Comparison of ENCODE assay signal across 17 cellular contexts in the genomic region with DNA sequence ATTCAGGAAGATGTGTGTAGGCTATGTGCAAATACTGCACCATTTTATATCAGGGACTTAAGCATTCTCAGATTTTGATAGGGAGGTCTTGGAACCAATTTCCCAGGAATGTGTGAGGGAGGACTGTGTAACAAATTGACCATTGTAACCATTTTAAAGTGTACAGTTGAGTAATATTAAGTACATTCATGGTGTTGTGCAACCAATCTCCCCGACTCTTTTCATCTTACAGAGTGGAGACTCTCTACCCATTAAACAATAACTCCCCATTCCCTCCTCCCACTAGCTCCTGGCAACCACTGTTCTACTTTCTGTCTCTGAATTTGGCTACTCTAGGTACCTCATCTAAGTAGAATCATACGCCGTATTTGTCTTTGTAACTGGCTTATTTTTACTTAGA.
"Had no signal": no experiment of that assay in that cellular context is flagged by ENCODE, and none has a peak within 500 bp of the region (broad histone marks: within the 10 kb centered on the region; RNA-seq: fewer than 3 reads in every experiment).

No MANE protein-coding gene starts in this region.

- H3K9me3 Mint-ChIP-seq: activated CD4-positive, alpha-beta memory T cell treated with anti-CD3 and anti-CD28 coated beads, Interleukin-2, amount 10 ng/mL, durations not matched to agents 7 days and 5 days; activated T-cell treated with anti-CD3 and anti-CD28 coated beads, Interleukin-2, amount 50 U/mL, for 24 hours; nephron; stimulated activated memory B cell treated with anti-CD40 and anti-IgM and Interleukin-4, amounts not matched to agents 10 μg/mL and 1 μg/mL and 100 μg/mL, for 72 hours had no signal

- H3K9me3 ChIP-seq: gastroesophageal sphincter, heart right ventricle, left ventricle myocardium inferior, ovary had no signal

- H3K27ac Mint-ChIP-seq: activated CD4-positive, alpha-beta memory T cell treated with anti-CD3 and anti-CD28 coated beads, Interleukin-2, amount 10 ng/mL, durations not matched to agents 7 days and 5 days; activated CD4-positive, alpha-beta T cell treated with anti-CD3 and anti-CD28 coated beads for 36 hours; activated T-cell treated with anti-CD3 and anti-CD28 coated beads, Interleukin-2, amount 50 U/mL, for 24 hours; nephron; stimulated activated memory B cell treated with anti-CD40 and anti-IgM and Interleukin-4, amounts not matched to agents 10 μg/mL and 1 μg/mL and 100 μg/mL, for 72 hours had no signal

- H3K27me3 Mint-ChIP-seq: activated CD4-positive, alpha-beta memory T cell treated with anti-CD3 and anti-CD28 coated beads, Interleukin-2, amount 10 ng/mL, durations not matched to agents 7 days and 5 days; activated CD4-positive, alpha-beta T cell treated with anti-CD3 and anti-CD28 coated beads for 36 hours; activated T-cell treated with anti-CD3 and anti-CD28 coated beads, Interleukin-2, amount 50 U/mL, for 24 hours; stimulated activated memory B cell treated with anti-CD40 and anti-IgM and Interleukin-4, amounts not matched to agents 10 μg/mL and 1 μg/mL and 100 μg/mL, for 72 hours had no signal

- H3K4me3 Mint-ChIP-seq: activated CD4-positive, alpha-beta memory T cell treated with anti-CD3 and anti-CD28 coated beads, Interleukin-2, amount 10 ng/mL, durations not matched to agents 7 days and 5 days; activated CD4-positive, alpha-beta T cell treated with anti-CD3 and anti-CD28 coated beads for 36 hours; activated T-cell treated with anti-CD3 and anti-CD28 coated beads, Interleukin-2, amount 50 U/mL, for 24 hours; nephron; stimulated activated memory B cell treated with anti-CD40 and anti-IgM and Interleukin-4, amounts not matched to agents 10 μg/mL and 1 μg/mL and 100 μg/mL, for 72 hours had no signal

- DNase-seq: activated CD4-positive, alpha-beta memory T cell treated with anti-CD3 and anti-CD28 coated beads, Interleukin-2, amount 10 ng/mL, durations not matched to agents 7 days and 5 days; activated CD4-positive, alpha-beta T cell treated with anti-CD3 and anti-CD28 coated beads for 36 hours; activated effector memory CD4-positive, alpha-beta T cell treated with Interleukin-2 at 50 U/mL for 16 hours; activated naive CD4-positive, alpha-beta T cell treated with anti-CD3 and anti-CD28 coated beads, Interleukin-2, amount 50 U/mL, for 16 hours; activated T-cell treated with anti-CD3 and anti-CD28 coated beads, Interleukin-2, amount 50 U/mL, for 24 hours; caudate nucleus; heart right ventricle; left ventricle myocardium inferior; mesendoderm; ovary; WERI-Rb-1 had no signal

- H3K27ac ChIP-seq: coronary artery, gastroesophageal sphincter, heart right ventricle, left ventricle myocardium inferior, ovary, WERI-Rb-1 had no signal

- H3K36me3 ChIP-seq: ovary had no signal

- H3K4me3 ChIP-seq: coronary artery, gastroesophageal sphincter, heart right ventricle, left ventricle myocardium inferior, ovary had no signal

- ATAC-seq: activated CD4-positive, alpha-beta T cell treated with anti-CD3 and anti-CD28 coated beads for 36 hours; gastroesophageal sphincter; heart right ventricle; stimulated activated memory B cell treated with anti-CD40 and anti-IgM and Interleukin-4, amounts not matched to agents 10 μg/mL and 1 μg/mL and 100 μg/mL, for 72 hours had no signal

- FAIRE-seq: islet of Langerhans, urothelium cell line had no signal
